ENCODE assay signal across 7 cellular contexts in genomic region chr17:70168044-70168978, GRCh38. TPM values are rescaled to one million over a fixed set of nuclear protein-coding genes. Genes with fewer than 3 reads are reported as not detected.
DNase-seq lines count a peak whose midpoint lies in the region; ATAC-seq and TF ChIP-seq lines count a peak whose summit lies in the region.

No MANE protein-coding gene starts in this region.

- H3K9me3 ChIP-seq in neutrophil, result no peaks in the 10 kb centered on the region

- H3K27me3 ChIP-seq in neutrophil, result no peaks in the 10 kb centered on the region

- peak overlapping the region; percentile 94 for H3K27ac ChIP-seq in neutrophil

- H3K4me3 Mint-ChIP-seq in activated T-helper 2 cell treated with anti-CD3 and anti-CD28 coated beads, Interferon-gamma antibody, Interleukin-2, Interleukin-4, amounts not matched to agents 10 μg/mL and 5 μg/mL and 100 μg/mL, durations not matched to agents 14 hours and 24 hours and 36 hours (ENCODE audit: low read depth), result peak overlapping the region; percentile 81

- TF ChIP-seq CTCF in GM10266 (IDR thresholded peaks at IDR 0.05; ENCODE audit: control insufficient read depth, insufficient read depth, low read depth, missing control alignments) (peak; percentile 37), neutrophil (IDR thresholded peaks at IDR 0.05) (peak; percentile 57)

- H3K27me3 Mint-ChIP-seq in activated T-helper 2 cell treated with anti-CD3 and anti-CD28 coated beads, Interferon-gamma antibody, Interleukin-2, Interleukin-4, amounts not matched to agents 10 μg/mL and 5 μg/mL and 100 μg/mL, durations not matched to agents 14 hours and 24 hours and 36 hours (ENCODE audit: low read depth), result peaks cover 56% of the 10 kb centered on the region

- H3K27ac Mint-ChIP-seq in activated T-helper 2 cell treated with anti-CD3 and anti-CD28 coated beads, Interferon-gamma antibody, Interleukin-2, Interleukin-4, amounts not matched to agents 10 μg/mL and 5 μg/mL and 100 μg/mL, durations not matched to agents 14 hours and 24 hours and 36 hours, result no peak overlapping the region

- DNase-seq in GM10266 (ENCODE audit: extremely low spot score) (peak; percentile 47), HCEC 1CT (peak; percentile 76), NCI-H2171 treated with DMSO at 0.1 percent for 48 hours (lab: John Stamatoyannopoulos, UW) (peak; percentile 74), Right ventricle myocardium superior (peak; percentile 71)
- peak; percentile 12 for DNase-seq in activated T-helper 2 cell treated with anti-CD3 and anti-CD28 coated beads, Interferon-gamma antibody, Interleukin-2, Interleukin-4, amounts not matched to agents 10 μg/mL and 5 μg/mL and 100 μg/mL, durations not matched to agents 14 hours and 24 hours and 36 hours (ENCODE audit: low spot score)

- no peaks in the 10 kb centered on the region for H3K36me3 ChIP-seq in neutrophil

- H3K4me1 Mint-ChIP-seq in activated T-helper 2 cell treated with anti-CD3 and anti-CD28 coated beads, Interferon-gamma antibody, Interleukin-2, Interleukin-4, amounts not matched to agents 10 μg/mL and 5 μg/mL and 100 μg/mL, durations not matched to agents 14 hours and 24 hours and 36 hours (ENCODE audit: low read depth), result peaks cover 11% of the 10 kb centered on the region

- peak; percentile 61 for ATAC-seq in Right ventricle myocardium superior (ENCODE audit: poor library complexity)
- ATAC-seq in GM18519 (IDR thresholded peaks at IDR 0.05; ENCODE audit: low FRiP score, unreplicated experiment), result no peak

- H3K4me3 ChIP-seq in neutrophil (ENCODE audit: low read depth in 1 of 2, low read length in 1 of 2), result peak overlapping the region; percentile 97 to 99

- H3K4me1 ChIP-seq in neutrophil (ENCODE audit: control insufficient read depth in 1 of 2, insufficient read depth in 1 of 2, low read depth in 1 of 2, low read length in 1 of 2), result peaks cover 46 to 52% of the 10 kb centered on the region in 2 experiments

- intact Hi-C loops in activated T-helper 2 cell treated with anti-CD3 and anti-CD28 coated beads, Interferon-gamma antibody, Interleukin-2, Interleukin-4, amounts not matched to agents 10 μg/mL and 5 μg/mL and 100 μg/mL, durations not matched to agents 14 hours and 24 hours and 36 hours (cut with micrococcal nuclease), result loop anchor here (2.0 to 5.0 kb wide), 3 partner anchors 32 to 841 kb away; partner anchors contain the start of gene ABCA5
- intact Hi-C loops in Right ventricle myocardium superior (cut with DNase I), result loop anchor here (2.0 to 10.0 kb wide), 3 partner anchors 130 to 456 kb away; no protein-coding TSS in a partner anchor

- H3K36me3 Mint-ChIP-seq in activated T-helper 2 cell treated with anti-CD3 and anti-CD28 coated beads, Interferon-gamma antibody, Interleukin-2, Interleukin-4, amounts not matched to agents 10 μg/mL and 5 μg/mL and 100 μg/mL, durations not matched to agents 14 hours and 24 hours and 36 hours (ENCODE audit: low read depth), result no peaks in the 10 kb centered on the region

- H3K9me3 Mint-ChIP-seq in activated T-helper 2 cell treated with anti-CD3 and anti-CD28 coated beads, Interferon-gamma antibody, Interleukin-2, Interleukin-4, amounts not matched to agents 10 μg/mL and 5 μg/mL and 100 μg/mL, durations not matched to agents 14 hours and 24 hours and 36 hours, result no peaks in the 10 kb centered on the region

RNA-seq across cellular contexts. Expression of gene KCNJ2, which starts 1.0 kb away (rescaled TPM):
- total RNA-seq in activated T-helper 2 cell treated with anti-CD3 and anti-CD28 coated beads, Interferon-gamma antibody, Interleukin-2, Interleukin-4, amounts not matched to agents 10 μg/mL and 5 μg/mL and 100 μg/mL, durations not matched to agents 14 hours and 24 hours and 36 hours, result 0.11 TPM in 1 of 2 replicates, not detected in the other
- total RNA-seq in Right ventricle myocardium superior, result 47.1 TPM

Comparison
In these comparisons a context has a peak if more than half of its experiments do, and no peak if none do; other contexts are left out.
1. DNase-seq: peak in every context shown above with its lines; median percentile 76 in HCEC 1CT; 74 in NCI-H2171 treated with DMSO at 0.1 percent for 48 hours; 71 in Right ventricle myocardium superior; 47 in GM10266; 12 in activated T-helper 2 cell treated with anti-CD3 and anti-CD28 coated beads, Interferon-gamma antibody, Interleukin-2, Interleukin-4, amounts not matched to agents 10 μg/mL and 5 μg/mL and 100 μg/mL, durations not matched to agents 14 hours and 24 hours and 36 hours.
2. RNA of gene KCNJ2, which starts 1.0 kb away (total RNA-seq): 47.1 TPM in Right ventricle myocardium superior (single experiment); 0.11 TPM in activated T-helper 2 cell treated with anti-CD3 and anti-CD28 coated beads, Interferon-gamma antibody, Interleukin-2, Interleukin-4, amounts not matched to agents 10 μg/mL and 5 μg/mL and 100 μg/mL, durations not matched to agents 14 hours and 24 hours and 36 hours; every median in the first group is over 10 times any median in the second.